In the genomic region with DNA sequence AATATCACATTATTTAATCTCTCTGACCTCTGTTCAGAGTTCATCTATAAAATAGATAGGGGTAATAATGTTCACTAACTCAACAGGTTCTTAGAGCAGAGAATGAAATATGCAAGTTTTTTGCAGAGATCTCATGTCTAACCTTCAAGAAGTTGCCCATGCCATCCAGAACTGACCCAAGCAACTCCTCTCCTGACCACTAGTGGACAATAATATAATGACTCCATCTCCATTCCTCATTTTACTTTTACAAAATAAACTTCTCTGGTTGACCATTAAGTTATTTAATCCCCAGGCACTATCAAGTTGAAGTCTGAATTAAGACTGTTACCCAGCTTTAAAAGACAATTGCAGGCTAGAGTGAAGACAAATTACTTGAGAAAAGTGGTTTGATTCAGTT, we compare ENCODE assay signal across 19 cellular contexts.
DNase-seq lines count a peak whose midpoint lies in the region; FAIRE-seq and TF ChIP-seq lines count a peak whose summit lies in the region.
"Had no signal": no experiment of that assay in that cellular context is flagged by ENCODE, and none has a peak within 500 bp of the region (broad histone marks: within the 10 kb centered on the region; RNA-seq: fewer than 3 reads in every experiment).

No MANE protein-coding gene starts in this region.

- no peaks in the 10 kb centered on the region for H3K36me3 Mint-ChIP-seq in progenitor cell of endocrine pancreas (ENCODE audit: insufficient read depth)

- CTCF ChIA-PET in endothelial cell of umbilical vein (lab: Charles Lee), result interaction anchor here (0.6 to 2.6 kb wide), 13 partner anchors 8 to 291 kb away, joined by 3 to 34 read pairs (median 4); no protein-coding TSS in a partner anchor

- no peak overlapping the region for H3K4me2 ChIP-seq in endothelial cell of umbilical vein (ENCODE audit: insufficient read depth, low read length)

- no TSS peak for BruUV-seq in endothelial cell of umbilical vein (replicated peaks; lab: Mats Ljungman, UMichigan)

- TF ChIP-seq CTCF in endothelial cell of umbilical vein (IDR thresholded peaks at IDR 0.05; ENCODE audit: extremely low read depth in 1 of 2, insufficient read depth in 1 of 2, low read depth in 1 of 2, low read length in 2 of 2) (no peak), progenitor cell of endocrine pancreas (IDR thresholded peaks at IDR 0.05; ENCODE audit: unreplicated experiment) (peak; percentile 44), dorsolateral prefrontal cortex (IDR thresholded peaks at IDR 0.05 in 54 of 56, conservative IDR thresholded peaks at IDR 0.05 in 2 of 56; ENCODE audit: low read depth in 1 of 56, partially characterized antibody in 56 of 56) (peak in 12 of 56 donors; percentile 10 to 29 (median 17))

- H3K9me1 ChIP-seq in endothelial cell of umbilical vein (replicated peaks; ENCODE audit: control insufficient read depth, extremely low read depth, insufficient read depth, low read length), result no peaks in the 10 kb centered on the region

- FAIRE-seq in endothelial cell of umbilical vein (lab: Jason Lieb, UNC), result no peak
- FAIRE-seq: A204.1, RCC 7860 had no signal

- H3K4me1 ChIP-seq in endothelial cell of umbilical vein (ENCODE audit: control insufficient read depth, extremely low read depth, insufficient read depth, low read length), result no peaks in the 10 kb centered on the region
- H3K4me1 ChIP-seq: lower lobe of right lung had no signal

- intact Hi-C loops in endothelial cell of umbilical vein (cut with micrococcal nuclease), result loop anchor here (1.0 kb wide), 2 partner anchors 186 to 202 kb away; no protein-coding TSS in a partner anchor
- intact Hi-C loops in dorsolateral prefrontal cortex (cut with DNase I), result no loop called here

- H3K4me1 Mint-ChIP-seq in progenitor cell of endocrine pancreas (ENCODE audit: low read depth), result peaks cover 13% of the 10 kb centered on the region

- H2AFZ ChIP-seq in endothelial cell of umbilical vein (ENCODE audit: low read depth, low read length), result no peak overlapping the region

- H4K20me1 ChIP-seq in endothelial cell of umbilical vein (replicated peaks; ENCODE audit: control insufficient read depth, extremely low read depth, insufficient read depth, low read length), result no peaks in the 10 kb centered on the region

- dilution Hi-C loops in endothelial cell of umbilical vein (cut with MboI; ENCODE audit: extremely low pct_ligation_motif_present, low sequenced_read_pairs), result no loop called here

- H3K27me3 ChIP-seq in endothelial cell of umbilical vein (ENCODE audit: control insufficient read depth in 2 of 2, insufficient read depth in 2 of 2, low read length in 2 of 2) (no peaks in the 10 kb centered on the region), dorsolateral prefrontal cortex (peaks cover 0 to 4% (median 0%) of the 10 kb centered on the region in 45 donors)
- H3K27me3 ChIP-seq: neutrophil had no signal

- no peak overlapping the region for H3K4me3 Mint-ChIP-seq in progenitor cell of endocrine pancreas (ENCODE audit: low read depth)

- H3K9me3 ChIP-seq in endothelial cell of umbilical vein (replicated peaks; ENCODE audit: control insufficient read depth, insufficient read depth, low read length), result no peaks in the 10 kb centered on the region
- H3K9me3 ChIP-seq: lower lobe of right lung, neutrophil had no signal

- no peak overlapping the region for H3K27ac ChIP-seq in endothelial cell of umbilical vein (ENCODE audit: insufficient read depth, low read depth, low read length)
- no peak overlapping the region for H3K27ac ChIP-seq in dorsolateral prefrontal cortex
- H3K27ac ChIP-seq: lower lobe of right lung, neutrophil had no signal

- no peaks in the 10 kb centered on the region for H3K79me2 ChIP-seq in endothelial cell of umbilical vein (ENCODE audit: control insufficient read depth, insufficient read depth, low read length)

- POLR2A ChIA-PET in endothelial cell of umbilical vein (lab: Charles Lee), result no interaction called here

- no peak overlapping the region for H3K27ac Mint-ChIP-seq in progenitor cell of endocrine pancreas

- no peak for TF ChIP-seq POLR2A in endothelial cell of umbilical vein (IDR thresholded peaks at IDR 0.05; ENCODE audit: low read depth, low read length)

- no peaks in the 10 kb centered on the region for H3K27me3 Mint-ChIP-seq in progenitor cell of endocrine pancreas

- DNase-seq in DMS53 (lab: John Stamatoyannopoulos, UW), result peak; percentile 17
- DNase-seq in DMS53 treated with DMSO at 0.1 percent for 48 hours (lab: John Stamatoyannopoulos, UW; ENCODE audit: unreplicated experiment), result no peak
- peak; percentile 22 for DNase-seq in RKO (ENCODE audit: low spot score)
- DNase-seq in endothelial cell of umbilical vein (ENCODE audit: low read depth, low spot score), result peak; percentile 29
- no peak for DNase-seq in progenitor cell of endocrine pancreas (ENCODE audit: low spot score, unreplicated experiment)
- no peak for DNase-seq in dorsolateral prefrontal cortex
- DNase-seq in HUDEP-2 (lab: John Stamatoyannopoulos, UW; ENCODE audit: unreplicated experiment in 76 of 76), result no peak
- DNase-seq in NCI-H2081 (lab: John Stamatoyannopoulos, UW), result no peak
- DNase-seq: activated CD4-positive, alpha-beta T cell treated with anti-CD3 and anti-CD28 coated beads for 48 hours; activated T-cell treated with anti-CD3 and anti-CD28 coated beads, Interleukin-2, amount 50 U/mL, for 48 hours; anterior cingulate cortex; Calu3; lower lobe of right lung; NCI-H1436; NCI-H510A; stimulated activated CD4-positive, alpha-beta T cell treated with anti-CD3 and anti-CD28 coated beads, Interleukin-15, amount 100 ng/mL, for 24 hours had no signal

- no peak overlapping the region for H3K9ac ChIP-seq in endothelial cell of umbilical vein (replicated peaks; ENCODE audit: extremely low read depth, insufficient read depth, low read length)

- H3K36me3 ChIP-seq in endothelial cell of umbilical vein (ENCODE audit: control insufficient read depth in 2 of 2, extremely low read depth in 1 of 2, insufficient read depth in 2 of 2, low read length in 2 of 2), result no peaks in the 10 kb centered on the region
- H3K36me3 ChIP-seq: lower lobe of right lung, neutrophil had no signal

- H3K4me3 ChIP-seq in endothelial cell of umbilical vein (replicated peaks in 1 of 3; ENCODE audit: insufficient read depth in 1 of 3, low read depth in 1 of 3, low read length in 3 of 3), result no peak overlapping the region
- H3K4me3 ChIP-seq in dorsolateral prefrontal cortex, result no peak overlapping the region
- H3K4me3 ChIP-seq: lower lobe of right lung had no signal

- H3K9me3 Mint-ChIP-seq in progenitor cell of endocrine pancreas (ENCODE audit: low read depth), result no peaks in the 10 kb centered on the region

TF ChIP-seq in endothelial cell of umbilical vein, 7 proteins besides CTCF, POLR2A, EP300 and RAD21:
- no peak for TF ChIP-seq FOS (IDR thresholded peaks at IDR 0.05; ENCODE audit: borderline replicate concordance, insufficient read depth, low read length)
- no peak for TF ChIP-seq MAX (IDR thresholded peaks at IDR 0.05; ENCODE audit: insufficient read depth, insufficient read length)

Comparison
In these comparisons a context has a peak if more than half of its experiments do, and no peak if none do; other contexts are left out.
1. DNase-seq: peak in DMS53 (single experiment), RKO (single experiment) and endothelial cell of umbilical vein (single experiment); none in DMS53 treated with DMSO at 0.1 percent for 48 hours (single experiment), progenitor cell of endocrine pancreas (single experiment), dorsolateral prefrontal cortex (0 of 10), HUDEP-2 (0 of 76) and NCI-H2081 (0 of 2).